ENCODE assay signal across 8 cellular contexts in genomic region chr20:16528078-16528477, GRCh38. TPM values are rescaled to one million over a fixed set of nuclear protein-coding genes. Genes with fewer than 3 reads are reported as not detected.
DNase-seq lines count a peak whose midpoint lies in the region; ATAC-seq and TF ChIP-seq lines count a peak whose summit lies in the region.

No MANE protein-coding gene starts in this region.

- H3K9me3 ChIP-seq in Caco-2 = no peaks in the 10 kb centered on the region

- intact Hi-C loops in Caco-2 (cut with micrococcal nuclease; ENCODE audit: unreplicated experiment) (loop anchor here (5.0 kb wide), 1 partner anchor 44 kb away; the partner anchor contains the start of gene KIF16B), MCF 10A (cut with micrococcal nuclease) (loop anchor here (2.0 kb wide), 2 partner anchors 45 to 203 kb away; partner anchors contain the start of genes KIF16B and SNRPB2)

- TF ChIP-seq CTCF in Caco-2 (IDR thresholded peaks at IDR 0.05; ENCODE audit: insufficient read depth in 1 of 2, low read depth in 1 of 2, low read length in 1 of 2, severe bottlenecking in 1 of 2, unreplicated experiment in 1 of 2) = no peak
- no peak for TF ChIP-seq CTCF in MCF 10A (IDR thresholded peaks at IDR 0.05; ENCODE audit: unreplicated experiment)

- H3K4me1 Mint-ChIP-seq in Caco-2 (ENCODE audit: low read depth, unreplicated experiment) (peaks cover 16% of the 10 kb centered on the region), MCF 10A (ENCODE audit: insufficient read depth, unreplicated experiment) (peaks cover 34% of the 10 kb centered on the region)
- no peaks in the 10 kb centered on the region for H3K4me1 Mint-ChIP-seq in activated T-helper 17 cell treated with anti-CD3 and anti-CD28 coated beads, Interleukin-2, amount 50 U/mL, for 72 hours

- H3K9me3 Mint-ChIP-seq in Caco-2 (ENCODE audit: unreplicated experiment) (no peaks in the 10 kb centered on the region), MCF 10A (ENCODE audit: unreplicated experiment) (no peaks in the 10 kb centered on the region)
- H3K9me3 Mint-ChIP-seq in activated T-helper 17 cell treated with anti-CD3 and anti-CD28 coated beads, Interleukin-2, amount 50 U/mL, for 72 hours = no peaks in the 10 kb centered on the region

- H3K36me3 Mint-ChIP-seq in Caco-2 (ENCODE audit: insufficient read depth, unreplicated experiment) = no peaks in the 10 kb centered on the region
- peaks cover 7% of the 10 kb centered on the region for H3K36me3 Mint-ChIP-seq in MCF 10A (ENCODE audit: insufficient read depth, unreplicated experiment)
- peaks cover 53% of the 10 kb centered on the region for H3K36me3 Mint-ChIP-seq in activated T-helper 17 cell treated with anti-CD3 and anti-CD28 coated beads, Interleukin-2, amount 50 U/mL, for 72 hours (ENCODE audit: low read depth)

- POLR2A ChIA-PET in Caco-2 (lab: Charles Lee) = no interaction called here
- POLR2A ChIA-PET in MCF 10A (lab: Yijun Ruan, JAX) = interaction anchor here (0.7 to 3.1 kb wide), 19 partner anchors 10 to 1814 kb away, joined by 3 to 35 read pairs (median 3); no protein-coding TSS in a partner anchor

- H3K27ac Mint-ChIP-seq in Caco-2 (ENCODE audit: unreplicated experiment) (no peak overlapping the region), MCF 10A (ENCODE audit: low read depth, unreplicated experiment) (peak overlapping the region; percentile 91)
- H3K27ac Mint-ChIP-seq in activated T-helper 17 cell treated with anti-CD3 and anti-CD28 coated beads, Interleukin-2, amount 50 U/mL, for 72 hours = no peak overlapping the region

- DNase-seq in Caco-2 (peak; percentile 54 to 70), NCI-H2029 (lab: John Stamatoyannopoulos, UW) (peak; percentile 58), MCF 10A (ENCODE audit: unreplicated experiment) (peak; percentile 94), mucosa of gallbladder (ENCODE audit: low spot score) (peak; percentile 70)

- no peaks in the 10 kb centered on the region for H3K36me3 ChIP-seq in Caco-2 (ENCODE audit: control insufficient read depth, insufficient read depth, low read length)

- no TSS peak for BruUV-seq in Caco-2 (replicated peaks; lab: Mats Ljungman, UMichigan)
- no TSS peak for BruUV-seq in MCF 10A (replicated peaks; lab: Mats Ljungman, UMichigan)

- peaks cover 11% of the 10 kb centered on the region for H3K4me1 ChIP-seq in Caco-2

- no peak overlapping the region for H3K4me3 ChIP-seq in Caco-2 (ENCODE audit: low read depth, low read length)

- H3K27me3 Mint-ChIP-seq in Caco-2 (ENCODE audit: insufficient read depth, unreplicated experiment) = no peaks in the 10 kb centered on the region
- no peaks in the 10 kb centered on the region for H3K27me3 Mint-ChIP-seq in MCF 10A (ENCODE audit: insufficient read depth, unreplicated experiment)
- H3K27me3 Mint-ChIP-seq in activated T-helper 17 cell treated with anti-CD3 and anti-CD28 coated beads, Interleukin-2, amount 50 U/mL, for 72 hours = no peaks in the 10 kb centered on the region

- no peaks in the 10 kb centered on the region for H3K27me3 ChIP-seq in Caco-2 (replicated peaks; ENCODE audit: control insufficient read depth, insufficient read depth, low read length)

- ATAC-seq in activated T-helper 17 cell treated with anti-CD3 and anti-CD28 coated beads, Interleukin-2, amount 50 U/mL, for 72 hours (replicated peaks) = no peak
- ATAC-seq in HG03342 (IDR thresholded peaks at IDR 0.05; ENCODE audit: unreplicated experiment) (no peak), GM18502 (IDR thresholded peaks at IDR 0.05; ENCODE audit: poor library complexity, unreplicated experiment) (no peak), HG03045 (IDR thresholded peaks at IDR 0.05; ENCODE audit: unreplicated experiment) (no peak)

- H3K4me3 Mint-ChIP-seq in Caco-2 (ENCODE audit: unreplicated experiment) = no peak overlapping the region
- H3K4me3 Mint-ChIP-seq in MCF 10A (ENCODE audit: unreplicated experiment) = peak overlapping the region; percentile 40
- H3K4me3 Mint-ChIP-seq in activated T-helper 17 cell treated with anti-CD3 and anti-CD28 coated beads, Interleukin-2, amount 50 U/mL, for 72 hours = no peak overlapping the region

- CTCF ChIA-PET in Caco-2 (lab: Charles Lee) = no interaction called here
- CTCF ChIA-PET in MCF 10A (lab: Yijun Ruan, JAX) = interaction anchor here (0.6 to 1.1 kb wide), 11 partner anchors 9 to 1483 kb away, joined by 3 to 20 read pairs (median 3); no protein-coding TSS in a partner anchor

RNA-seq across cellular contexts. Expression of gene KIF16B, which starts 45.2 kb away (rescaled TPM):
- total RNA-seq in Caco-2 (2022) (10.9 and 11.3 TPM in 2 replicates), MCF 10A (2022) (14.8 and 15.8 TPM in 2 replicates), mucosa of gallbladder (21.6 TPM)
- total RNA-seq in activated T-helper 17 cell treated with anti-CD3 and anti-CD28 coated beads, Interleukin-2, amount 50 U/mL, for 72 hours = 1 to 10 TPM; 6.9 to 9.8 TPM
